ENCODE assay signal across 8 cellular contexts in the genomic region with DNA sequence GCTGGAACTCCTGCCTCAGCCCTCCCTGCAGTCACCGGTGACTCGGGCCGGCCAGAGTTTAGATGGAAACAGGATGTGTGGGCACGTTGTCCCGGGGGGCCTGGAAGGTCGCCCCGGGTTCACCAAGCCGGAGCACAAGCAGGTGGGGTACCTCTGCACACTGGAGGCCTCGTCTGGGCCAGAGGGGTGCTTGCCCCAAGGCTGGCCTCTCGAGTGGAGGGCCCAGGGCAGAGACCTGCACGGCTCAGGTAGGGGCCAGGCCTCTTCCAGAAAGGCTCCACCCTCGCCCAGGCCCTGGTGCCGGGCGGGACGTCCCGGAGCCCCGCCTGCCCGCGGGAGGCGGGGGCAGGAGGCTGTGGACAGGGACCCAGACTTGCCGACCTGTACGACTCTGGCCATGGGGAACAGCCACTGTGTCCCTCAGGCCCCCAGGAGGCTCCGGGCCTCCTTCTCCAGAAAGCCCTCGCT. TPM values are rescaled to one million over a fixed set of nuclear protein-coding genes. Genes with fewer than 3 reads are reported as not detected.
DNase-seq lines count a peak whose midpoint lies in the region; ATAC-seq, FAIRE-seq and TF ChIP-seq lines count a peak whose summit lies in the region.

PLEKHN1 (plus strand) TSS at position 348 of the 468 bp plus-strand sequence; CDS start at position 398, 50 bp downstream.

- H3K36me3 Mint-ChIP-seq in IgD-negative memory B cell, result no peaks in the 10 kb centered on the region
- H3K36me3 Mint-ChIP-seq in activated naive CD8-positive, alpha-beta T cell, result no peaks in the 10 kb centered on the region
- H3K36me3 Mint-ChIP-seq in stimulated activated naive CD8-positive, alpha-beta T cell treated with anti-CD3 and anti-CD28 coated beads, Interleukin-15, Interleukin-2, amounts not matched to agents 100 ng/mL and 50 ng/mL, for 24 hours (ENCODE audit: low read depth), result peaks cover 4% of the 10 kb centered on the region

- H3K9me3 Mint-ChIP-seq in IgD-negative memory B cell, result no peaks in the 10 kb centered on the region
- H3K9me3 Mint-ChIP-seq in activated naive CD8-positive, alpha-beta T cell (ENCODE audit: low read depth), result no peaks in the 10 kb centered on the region
- no peaks in the 10 kb centered on the region for H3K9me3 Mint-ChIP-seq in stimulated activated naive CD8-positive, alpha-beta T cell treated with anti-CD3 and anti-CD28 coated beads, Interleukin-15, Interleukin-2, amounts not matched to agents 100 ng/mL and 50 ng/mL, for 24 hours

- ATAC-seq in A549 (peak; percentile 80 to 89), GM19035 (IDR thresholded peaks at IDR 0.05; ENCODE audit: unreplicated experiment) (peak; percentile 36)

- no peak for TF ChIP-seq RAD21 in A549 (conservative IDR thresholded peaks at IDR 0.05 in 1 of 2, IDR thresholded peaks at IDR 0.05 in 1 of 2)

- peak within 1 kb of the TSS; percentile 89 for H3K4me2 ChIP-seq in A549

- peaks cover 2% of the 10 kb centered on the region for H3K27me3 Mint-ChIP-seq in IgD-negative memory B cell
- peaks cover 3% of the 10 kb centered on the region for H3K27me3 Mint-ChIP-seq in activated naive CD8-positive, alpha-beta T cell
- H3K27me3 Mint-ChIP-seq in stimulated activated naive CD8-positive, alpha-beta T cell treated with anti-CD3 and anti-CD28 coated beads, Interleukin-15, Interleukin-2, amounts not matched to agents 100 ng/mL and 50 ng/mL, for 24 hours, result peaks cover 12% of the 10 kb centered on the region

- no peak for TF ChIP-seq CTCF in A549 (IDR thresholded peaks at IDR 0.05)

- POLR2A ChIA-PET in A549 (lab: Yijun Ruan, JAX), result interaction anchor here (1.1 to 1.2 kb wide), 2 partner anchors 10 to 23 kb away, joined by 10 to 14 read pairs; no protein-coding TSS in a partner anchor

- CTCF ChIA-PET in A549 (lab: Yijun Ruan, JAX), result interaction anchor here (1.1 kb wide), 1 partner anchor 10 kb away, joined by 6 read pairs; no protein-coding TSS in a partner anchor

- peak within 1 kb of the TSS; percentile 70 for H3K4me3 ChIP-seq in A549

- no peaks in the 10 kb centered on the region for H3K9me3 ChIP-seq in A549

- peak within 1 kb of the TSS; percentile 74 to 84 (median 78) for H3K4me3 Mint-ChIP-seq in IgD-negative memory B cell
- H3K4me3 Mint-ChIP-seq in activated naive CD8-positive, alpha-beta T cell, result peak within 1 kb of the TSS; percentile 79
- H3K4me3 Mint-ChIP-seq in stimulated activated naive CD8-positive, alpha-beta T cell treated with anti-CD3 and anti-CD28 coated beads, Interleukin-15, Interleukin-2, amounts not matched to agents 100 ng/mL and 50 ng/mL, for 24 hours, result peak within 1 kb of the TSS; percentile 81

- intact Hi-C loops in posterior cingulate gyrus (cut with DNase I), result no loop called here

- peak in 1 of 2 experiments; percentile 59 for DNase-seq in A549 (ENCODE audit: low read depth in 1 of 2, low spot score in 1 of 2)
- peak; percentile 81 for DNase-seq in iPS-NIHi11 (ENCODE audit: low spot score)
- no peak for DNase-seq in NCI-H1105 treated with DMSO at 0.1 percent for 48 hours (lab: John Stamatoyannopoulos, UW)
- no peak for DNase-seq in posterior cingulate gyrus

- TF ChIP-seq EP300 in A549 (IDR thresholded peaks at IDR 0.05), result no peak

- peak within 1 kb of the TSS; percentile 94 to 96 for H3K27ac ChIP-seq in A549

- peak within 1 kb of the TSS in 1 of 3 donors; percentile 35 for H3K27ac Mint-ChIP-seq in IgD-negative memory B cell
- no peak within 1 kb of the TSS for H3K27ac Mint-ChIP-seq in activated naive CD8-positive, alpha-beta T cell
- peak within 1 kb of the TSS; percentile 67 for H3K27ac Mint-ChIP-seq in stimulated activated naive CD8-positive, alpha-beta T cell treated with anti-CD3 and anti-CD28 coated beads, Interleukin-15, Interleukin-2, amounts not matched to agents 100 ng/mL and 50 ng/mL, for 24 hours

- no peak for FAIRE-seq in A549 (lab: Jason Lieb, UNC)

- WGBS in A549 (ENCODE audit: missing lambda C conversion rate), result 5% methylated on average over 4 of the region's 24 CpGs

- TF ChIP-seq POLR2A in A549 (IDR thresholded peaks at IDR 0.05; ENCODE audit: low read length), result peak; percentile 29; the same call in 1 of the 2 replicates

- peaks cover 13% of the 10 kb centered on the region for H3K4me1 ChIP-seq in A549

- no peaks in the 10 kb centered on the region for H3K4me1 Mint-ChIP-seq in IgD-negative memory B cell
- H3K4me1 Mint-ChIP-seq in activated naive CD8-positive, alpha-beta T cell (ENCODE audit: low read depth), result peaks cover 5% of the 10 kb centered on the region
- H3K4me1 Mint-ChIP-seq in stimulated activated naive CD8-positive, alpha-beta T cell treated with anti-CD3 and anti-CD28 coated beads, Interleukin-15, Interleukin-2, amounts not matched to agents 100 ng/mL and 50 ng/mL, for 24 hours (ENCODE audit: low read depth), result peaks cover 20% of the 10 kb centered on the region

TF ChIP-seq in A549, 52 proteins besides CTCF, POLR2A, EP300 and RAD21:
- TF ChIP-seq, protein P1, sequence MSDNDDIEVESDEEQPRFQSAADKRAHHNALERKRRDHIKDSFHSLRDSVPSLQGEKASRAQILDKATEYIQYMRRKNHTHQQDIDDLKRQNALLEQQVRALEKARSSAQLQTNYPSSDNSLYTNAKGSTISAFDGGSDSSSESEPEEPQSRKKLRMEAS (IDR thresholded peaks at IDR 0.05), result peak; percentile 24
- TF ChIP-seq E2F6 (IDR thresholded peaks at IDR 0.05; ENCODE audit: borderline replicate concordance, low read depth), result no peak
- no peak for TF ChIP-seq FOSL2 (IDR thresholded peaks at IDR 0.05)
- TF ChIP-seq FOSL2 (CRISPR knock-in tag; IDR thresholded peaks at IDR 0.05), result peak; percentile 35; the same call in 1 of the 2 replicates

RNA-seq across cellular contexts. Expression of gene PLEKHN1, which starts in this region (rescaled TPM):
- polyA plus RNA-seq in A549 (2011; rRNA removed) (0.61 and 0.75 TPM in 2 replicates), A549 (2017; fragmentation: RNase III; extraction: RNeasy Plus Mini Kit Qiagen cat#74134 plus additional on column Dnase treatment) (3.2 to 3.6 TPM (median 3.4 TPM) in 3 replicates), IgD-negative memory B cell (0.14 TPM)
- polyA plus RNA-seq in A549 (2012; cell fraction: cytosol; rRNA removed), result 1.6 and 2.3 TPM in 2 replicates
- polyA plus RNA-seq in A549 (2012; cell fraction: nucleus; rRNA removed), result 9.4 and 13.1 TPM in 2 replicates
- 0.33 and 0.73 TPM in 2 replicates for polyA minus RNA-seq in A549 (2011; rRNA and poly(A)+ RNA removed)
